In genomic region chr1:173867753-173868265, GRCh38 we compare ENCODE assay signal across 8 cellular contexts. TPM values are rescaled to one million over a fixed set of nuclear protein-coding genes. Genes with fewer than 3 reads are reported as not detected.
DNase-seq lines count a peak whose midpoint lies in the region; ATAC-seq and TF ChIP-seq lines count a peak whose summit lies in the region.

TSS of gene GAS5 (minus strand) at chr1:173867989.

- POLR2A ChIA-PET in PC-3 (lab: Charles Lee; ENCODE audit: unreplicated experiment) = interaction anchor here (0.5 to 1.0 kb wide), 8 partner anchors 24 to 820 kb away, joined by 3 to 24 read pairs (median 5); no protein-coding TSS in a partner anchor

- peak; percentile 98 for DNase-seq in DMS 273 treated with DMSO at 0.1 percent for 48 hours (lab: John Stamatoyannopoulos, UW)
- DNase-seq in PC-3 = peak; percentile 97
- peak; percentile 99 for DNase-seq in activated T-cell treated with anti-CD3 and anti-CD28 coated beads, Interleukin-2, amount 50 U/mL, for 4 hours
- peak; percentile 99 for DNase-seq in erythroblast (lab: John Stamatoyannopoulos, UW)
- peak; percentile 92 to 96 for DNase-seq in stimulated activated CD8-positive, alpha-beta memory T cell treated with anti-CD3 and anti-CD28 coated beads, Interleukin-7, amount 100 ng/mL, for 1 hour (ENCODE audit: low read depth in 2 of 2)

- H3K79me2 ChIP-seq in PC-3 (ENCODE audit: low read length) = peaks cover 29% of the 10 kb centered on the region

- TF ChIP-seq RAD21 in Ishikawa (IDR thresholded peaks at IDR 0.05; ENCODE audit: low read depth) = no peak

- no peaks in the 10 kb centered on the region for H3K9me2 ChIP-seq in PC-3 (replicated peaks; ENCODE audit: low read length)

- H3K9me3 ChIP-seq in PC-3 (ENCODE audit: low read length) (no peaks in the 10 kb centered on the region), mucosa of stomach (ENCODE audit: control insufficient read depth, low read length) (no peaks in the 10 kb centered on the region)

- peaks cover 52% of the 10 kb centered on the region for H3K36me3 Mint-ChIP-seq in activated T-cell treated with anti-CD3 and anti-CD28 coated beads, Interleukin-2, amount 50 U/mL, for 4 hours (ENCODE audit: insufficient read depth)

- peak within 1 kb of the TSS; percentile 99 for H3K9ac ChIP-seq in PC-3 (ENCODE audit: low read length)
- peak within 1 kb of the TSS; percentile 83 for H3K9ac ChIP-seq in mucosa of stomach (ENCODE audit: low read length)

- BruUV-seq in PC-3 (replicated peaks; lab: Mats Ljungman, UMichigan) = no TSS peak

- intact Hi-C loops in PC-3 (cut with micrococcal nuclease) = loop anchor here (1.0 kb wide), 1 partner anchor 44 kb away; the partner anchor contains the start of genes CENPL and DARS2

- no peaks in the 10 kb centered on the region for H3K9me3 Mint-ChIP-seq in activated T-cell treated with anti-CD3 and anti-CD28 coated beads, Interleukin-2, amount 50 U/mL, for 4 hours

- H3K27me3 ChIP-seq in PC-3 (ENCODE audit: low read length) = no peaks in the 10 kb centered on the region
- no peaks in the 10 kb centered on the region for H3K27me3 ChIP-seq in mucosa of stomach (ENCODE audit: control insufficient read depth, insufficient read depth, low read length)

- H3K36me3 ChIP-seq in PC-3 (ENCODE audit: low read depth, low read length) (peaks cover 48% of the 10 kb centered on the region), mucosa of stomach (ENCODE audit: control insufficient read depth, insufficient read depth, low read length) (peaks cover 6% of the 10 kb centered on the region)

- peaks cover 43% of the 10 kb centered on the region for H4K20me1 ChIP-seq in PC-3 (ENCODE audit: low read length)

- H3K4me1 Mint-ChIP-seq in activated T-cell treated with anti-CD3 and anti-CD28 coated beads, Interleukin-2, amount 50 U/mL, for 4 hours (ENCODE audit: low read depth) = peaks cover 58% of the 10 kb centered on the region

- TF ChIP-seq POLR2A in erythroblast (IDR thresholded peaks at IDR 0.05; ENCODE audit: low read length) = peak; percentile 100

- H3K4me1 ChIP-seq in PC-3 (ENCODE audit: insufficient read depth, low read length) = peaks cover 19% of the 10 kb centered on the region
- peaks cover 17% of the 10 kb centered on the region for H3K4me1 ChIP-seq in mucosa of stomach (ENCODE audit: control insufficient read depth, insufficient read depth, low read length)

- CTCF ChIA-PET in PC-3 (lab: Charles Lee) = no interaction called here

- TF ChIP-seq EP300 in Ishikawa (IDR thresholded peaks at IDR 0.05; ENCODE audit: borderline replicate concordance) = no peak; the same call in 1 of the 2 replicates

- no peaks in the 10 kb centered on the region for H3K27me3 Mint-ChIP-seq in activated T-cell treated with anti-CD3 and anti-CD28 coated beads, Interleukin-2, amount 50 U/mL, for 4 hours (ENCODE audit: low read depth)

- H3F3A ChIP-seq in PC-3 (ENCODE audit: low read length, unreplicated experiment) = peaks cover 35% of the 10 kb centered on the region

- peak; percentile 77 for ATAC-seq in GM21528 (IDR thresholded peaks at IDR 0.05; ENCODE audit: low FRiP score, unreplicated experiment)
- peak; percentile 85 for ATAC-seq in PC-3
- peak; percentile 80 to 82 for ATAC-seq in activated T-cell treated with anti-CD3 and anti-CD28 coated beads, Interleukin-2, amount 50 U/mL, for 4 hours

- H2AFZ ChIP-seq in PC-3 (ENCODE audit: low read length) = peak within 1 kb of the TSS; percentile 84

- H3K4me2 ChIP-seq in PC-3 (ENCODE audit: low read length) = peak within 1 kb of the TSS; percentile 99

- no peak for TF ChIP-seq CTCF in PC-3 (conservative IDR thresholded peaks at IDR 0.05; ENCODE audit: low read depth, low read length)

- peak within 1 kb of the TSS; percentile 91 for H3K4me3 Mint-ChIP-seq in activated T-cell treated with anti-CD3 and anti-CD28 coated beads, Interleukin-2, amount 50 U/mL, for 4 hours

- peak within 1 kb of the TSS; percentile 85 for H3K27ac ChIP-seq in PC-3 (ENCODE audit: low read length)

- H3K4me3 ChIP-seq in PC-3 (ENCODE audit: low read length) (peak within 1 kb of the TSS; percentile 100), mucosa of stomach (ENCODE audit: low read length) (peak within 1 kb of the TSS; percentile 40)

TF ChIP-seq in Ishikawa, 13 proteins besides CTCF, POLR2A, EP300 and RAD21:
- TF ChIP-seq CREB1 (IDR thresholded peaks at IDR 0.05; ENCODE audit: low read depth) (peak; percentile 78), FOXM1 (IDR thresholded peaks at IDR 0.05; ENCODE audit: borderline replicate concordance, low read depth) (no peak), TCF12 (IDR thresholded peaks at IDR 0.05; ENCODE audit: low read depth) (peak; percentile 13; the same call in 1 of the 2 replicates), ZBTB7A (IDR thresholded peaks at IDR 0.05; ENCODE audit: low read depth) (no peak), NFIC (IDR thresholded peaks at IDR 0.05) (no peak), USF1 (IDR thresholded peaks at IDR 0.05) (peak; percentile 96), MAX (IDR thresholded peaks at IDR 0.05) (peak; percentile 93), REST (IDR thresholded peaks at IDR 0.05; ENCODE audit: low read depth) (no peak), CEBPB (IDR thresholded peaks at IDR 0.05) (peak; percentile 15; the same call in 1 of the 2 replicates), YY1 (IDR thresholded peaks at IDR 0.05; ENCODE audit: low read depth) (peak; percentile 85), EGR1 (IDR thresholded peaks at IDR 0.05) (peak; percentile 35; the same call in 1 of the 2 replicates), TAF1 (IDR thresholded peaks at IDR 0.05; ENCODE audit: low read depth) (peak; percentile 98), TEAD4 (IDR thresholded peaks at IDR 0.05) (0 out of 2 replicates have a peak, but pooled peaks have one; percentile 12)

RNA-seq across cellular contexts. Expression of gene GAS5, which starts in this region (rescaled TPM):
- 99.2 and 112 TPM in 2 replicates for total RNA-seq in PC-3 (2014; rRNA removed)
- 100 to 1,000 TPM; 836 to 968 (median 925) TPM for total RNA-seq in activated T-cell treated with anti-CD3 and anti-CD28 coated beads, Interleukin-2, amount 50 U/mL, for 4 hours

Comparison
In these comparisons a context has a peak if more than half of its experiments do, and no peak if none do; other contexts are left out.
1. Peak in every context shown above with its lines: DNase-seq, ATAC-seq, H3K4me3 ChIP-seq and H3K27ac ChIP-seq.